8 cellular contexts compared by ENCODE assay signal in the genomic region with DNA sequence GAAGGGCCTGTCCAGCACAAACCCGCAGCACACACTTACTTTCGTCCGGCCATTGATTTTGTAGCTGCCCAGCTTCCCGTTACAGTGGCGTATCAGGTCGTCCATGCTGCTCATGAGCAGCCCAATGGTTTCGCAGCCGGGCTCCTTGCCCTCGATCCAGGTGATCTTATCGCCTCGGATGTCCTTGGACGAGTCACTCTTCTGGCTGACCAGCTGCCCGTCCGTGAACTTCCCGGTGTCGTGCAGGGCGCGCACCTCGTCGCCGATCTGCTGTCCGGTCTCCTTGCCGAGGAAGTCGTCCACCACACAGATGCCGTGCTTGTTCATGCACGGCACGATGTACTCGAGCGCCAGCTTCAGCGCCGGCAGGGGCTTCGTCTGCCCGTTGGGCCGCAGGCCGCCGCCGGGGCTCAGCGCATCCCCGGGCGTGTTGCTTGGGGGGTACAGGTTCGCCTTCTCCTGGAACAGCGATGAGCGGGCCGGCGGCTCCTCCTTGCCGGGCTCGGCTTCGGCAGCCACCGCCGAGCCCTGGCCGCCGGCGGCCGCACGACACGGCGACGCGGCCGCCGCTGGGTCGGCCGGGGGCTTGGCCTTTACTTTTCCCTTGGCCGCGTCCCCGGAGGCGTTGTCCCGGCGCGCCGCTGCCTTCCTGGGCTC. TPM values are rescaled to one million over a fixed set of nuclear protein-coding genes. Genes with fewer than 3 reads are reported as not detected.
DNase-seq lines count a peak whose midpoint lies in the region; ATAC-seq and TF ChIP-seq lines count a peak whose summit lies in the region.

No MANE protein-coding gene starts in this region.

- H3K27me3 Mint-ChIP-seq in activated CD4-positive, alpha-beta memory T cell treated with anti-CD3 and anti-CD28 coated beads for 36 hours: no peaks in the 10 kb centered on the region
- no peaks in the 10 kb centered on the region for H3K27me3 Mint-ChIP-seq in effector memory CD8-positive, alpha-beta T cell
- no peaks in the 10 kb centered on the region for H3K27me3 Mint-ChIP-seq in stimulated activated naive B cell treated with anti-CD40 and anti-IgM and Interleukin-4, amounts not matched to agents 10 μg/mL and 1 μg/mL and 100 μg/mL, for 72 hours

- peak overlapping the region; percentile 52 for H3K4me2 ChIP-seq in mesenchymal stem cell (ENCODE audit: low read length, poor library complexity, severe bottlenecking)

- H3K4me1 ChIP-seq in HAP-1: peaks cover 28% of the 10 kb centered on the region
- peaks cover 3% of the 10 kb centered on the region for H3K4me1 ChIP-seq in mesenchymal stem cell (ENCODE audit: control insufficient read depth, insufficient read depth, low read depth, low read length)

- peak overlapping the region; percentile 19 to 90 for H3K23ac ChIP-seq in mesenchymal stem cell (ENCODE audit: low read length in 2 of 2)

- H3K27me3 ChIP-seq in HAP-1 (ENCODE audit: low read depth) (no peaks in the 10 kb centered on the region), mesenchymal stem cell (ENCODE audit: control insufficient read depth in 1 of 2, insufficient read depth in 1 of 2, low read length in 2 of 2) (no peaks in the 10 kb centered on the region)

- no peaks in the 10 kb centered on the region for H3K79me1 ChIP-seq in mesenchymal stem cell (replicated peaks; ENCODE audit: low read length, poor library complexity, severe bottlenecking)

- under 1% methylated on average over 69 of the region's 71 CpGs for WGBS in mesenchymal stem cell

- H3K9me3 ChIP-seq in HAP-1 (no peaks in the 10 kb centered on the region), mesenchymal stem cell (ENCODE audit: control insufficient read depth, low read length) (no peaks in the 10 kb centered on the region)

- peak overlapping the region; percentile 83 for H2BK15ac ChIP-seq in mesenchymal stem cell (ENCODE audit: low read depth, poor library complexity, severe bottlenecking)

- H2BK120ac ChIP-seq in mesenchymal stem cell (ENCODE audit: low read depth, low read length): no peak overlapping the region

- DNase-seq in GM10248 (ENCODE audit: extremely low spot score): peak; percentile 20
- DNase-seq in HAP-1 (ENCODE audit: low spot score in 2 of 2): peak in 1 of 2 experiments; percentile 50
- peak; percentile 54 for DNase-seq in NAMALWA (ENCODE audit: low spot score)
- peak; percentile 55 for DNase-seq in activated CD4-positive, alpha-beta memory T cell treated with anti-CD3 and anti-CD28 coated beads for 36 hours
- peak; percentile 25 to 36 (median 27) for DNase-seq in effector memory CD8-positive, alpha-beta T cell
- peak; percentile 75 for DNase-seq in mesenchymal stem cell
- peak; percentile 30 for DNase-seq in stimulated activated naive B cell treated with anti-CD40 and anti-IgM and Interleukin-4, amounts not matched to agents 10 μg/mL and 1 μg/mL and 100 μg/mL, for 72 hours
- no peak for DNase-seq in NCI-H1048 (lab: John Stamatoyannopoulos, UW)

- peak; percentile 11 for ATAC-seq in effector memory CD8-positive, alpha-beta T cell (replicated peaks)
- ATAC-seq in stimulated activated naive B cell treated with anti-CD40 and anti-IgM and Interleukin-4, amounts not matched to agents 10 μg/mL and 1 μg/mL and 100 μg/mL, for 72 hours (replicated peaks): peak; percentile 8

- H3K9me3 Mint-ChIP-seq in activated CD4-positive, alpha-beta memory T cell treated with anti-CD3 and anti-CD28 coated beads for 36 hours: no peaks in the 10 kb centered on the region
- H3K9me3 Mint-ChIP-seq in effector memory CD8-positive, alpha-beta T cell: no peaks in the 10 kb centered on the region
- no peaks in the 10 kb centered on the region for H3K9me3 Mint-ChIP-seq in stimulated activated naive B cell treated with anti-CD40 and anti-IgM and Interleukin-4, amounts not matched to agents 10 μg/mL and 1 μg/mL and 100 μg/mL, for 72 hours

- H3K4me3 ChIP-seq in HAP-1 (peak overlapping the region; percentile 62), mesenchymal stem cell (ENCODE audit: insufficient read depth in 1 of 2, low read depth in 1 of 2, low read length in 2 of 2) (peak overlapping the region; percentile 92 to 96)

- no peak for TF ChIP-seq CTCF in GM10248 (IDR thresholded peaks at IDR 0.05; ENCODE audit: control extremely low read depth, extremely low read depth, low read depth, missing control alignments)

- intact Hi-C loops in activated CD4-positive, alpha-beta memory T cell treated with anti-CD3 and anti-CD28 coated beads for 36 hours (cut with micrococcal nuclease): loop anchor here (1.0 to 10.0 kb wide), 5 partner anchors 63 to 444 kb away; partner anchors contain the start of genes ARV1, GNPAT and TTC13

- H2BK12ac ChIP-seq in mesenchymal stem cell (ENCODE audit: low read length in 2 of 2): peak overlapping the region; percentile 63 to 84

- H3K4me3 Mint-ChIP-seq in activated CD4-positive, alpha-beta memory T cell treated with anti-CD3 and anti-CD28 coated beads for 36 hours: peak overlapping the region; percentile 84
- peak overlapping the region; percentile 81 to 84 for H3K4me3 Mint-ChIP-seq in effector memory CD8-positive, alpha-beta T cell
- peak overlapping the region; percentile 81 to 91 for H3K4me3 Mint-ChIP-seq in stimulated activated naive B cell treated with anti-CD40 and anti-IgM and Interleukin-4, amounts not matched to agents 10 μg/mL and 1 μg/mL and 100 μg/mL, for 72 hours

- POLR2A ChIA-PET in GM10248 (lab: Yijun Ruan, JAX): interaction anchor here (1.1 kb wide), 2 partner anchors 10 to 83 kb away, joined by 3 read pairs; partner anchors contain the start of genes EXOC8 and SPRTN
- POLR2A ChIA-PET in activated CD4-positive, alpha-beta memory T cell treated with anti-CD3 and anti-CD28 coated beads for 36 hours (lab: Charles Lee): interaction anchor here (0.7 to 2.5 kb wide), 7 partner anchors 28 to 137 kb away, joined by 3 to 9 read pairs (median 4); partner anchors contain the start of genes EXOC8, SPRTN and TSNAX

- peak overlapping the region; percentile 36 for H2AFZ ChIP-seq in mesenchymal stem cell (ENCODE audit: low read depth, low read length)

- peak overlapping the region; percentile 96 for H3K9ac ChIP-seq in mesenchymal stem cell (ENCODE audit: low read length)

- peak overlapping the region; percentile 68 for H4K91ac ChIP-seq in mesenchymal stem cell (ENCODE audit: low read length)

- in situ Hi-C loops in HAP-1 (cut with MboI; ENCODE audit: low sequenced_read_pairs): no loop called here

- peak overlapping the region; percentile 96 to 98 for H3K18ac ChIP-seq in mesenchymal stem cell (ENCODE audit: low read depth in 1 of 2, low read length in 2 of 2)

- peak overlapping the region; percentile 69 for H2BK5ac ChIP-seq in mesenchymal stem cell (ENCODE audit: low read depth, low read length, poor library complexity, severe bottlenecking)

- peak overlapping the region; percentile 4 for H2AK5ac ChIP-seq in mesenchymal stem cell (ENCODE audit: low read length, severe bottlenecking)

- H3K27ac Mint-ChIP-seq in activated CD4-positive, alpha-beta memory T cell treated with anti-CD3 and anti-CD28 coated beads for 36 hours: peak overlapping the region; percentile 81
- peak overlapping the region; percentile 47 to 55 for H3K27ac Mint-ChIP-seq in effector memory CD8-positive, alpha-beta T cell
- H3K27ac Mint-ChIP-seq in stimulated activated naive B cell treated with anti-CD40 and anti-IgM and Interleukin-4, amounts not matched to agents 10 μg/mL and 1 μg/mL and 100 μg/mL, for 72 hours: peak overlapping the region; percentile 96

- peak overlapping the region; percentile 11 for H3K27ac ChIP-seq in mesenchymal stem cell (ENCODE audit: low read length, poor library complexity, severe bottlenecking)

- peaks cover 40% of the 10 kb centered on the region for H3K4me1 Mint-ChIP-seq in activated CD4-positive, alpha-beta memory T cell treated with anti-CD3 and anti-CD28 coated beads for 36 hours (ENCODE audit: low read depth)
- peaks cover 34 to 54% of the 10 kb centered on the region in 2 donors for H3K4me1 Mint-ChIP-seq in effector memory CD8-positive, alpha-beta T cell (ENCODE audit: low read depth in 2 of 2)
- peaks cover 15 to 40% of the 10 kb centered on the region in 2 donors for H3K4me1 Mint-ChIP-seq in stimulated activated naive B cell treated with anti-CD40 and anti-IgM and Interleukin-4, amounts not matched to agents 10 μg/mL and 1 μg/mL and 100 μg/mL, for 72 hours

- H3K36me3 Mint-ChIP-seq in activated CD4-positive, alpha-beta memory T cell treated with anti-CD3 and anti-CD28 coated beads for 36 hours: peaks cover 7% of the 10 kb centered on the region
- H3K36me3 Mint-ChIP-seq in effector memory CD8-positive, alpha-beta T cell (ENCODE audit: insufficient read depth): peaks cover 3% of the 10 kb centered on the region
- H3K36me3 Mint-ChIP-seq in stimulated activated naive B cell treated with anti-CD40 and anti-IgM and Interleukin-4, amounts not matched to agents 10 μg/mL and 1 μg/mL and 100 μg/mL, for 72 hours: peaks cover 0 to 9% of the 10 kb centered on the region in 2 donors

- H4K8ac ChIP-seq in mesenchymal stem cell (ENCODE audit: low read length): peak overlapping the region; percentile 49

- H3K14ac ChIP-seq in mesenchymal stem cell (ENCODE audit: low read length in 2 of 2): peak overlapping the region; percentile 74 to 98

- peak overlapping the region; percentile 64 to 85 for H3K4ac ChIP-seq in mesenchymal stem cell (ENCODE audit: low read depth in 1 of 2, low read length in 2 of 2)

- CTCF ChIA-PET in GM10248 (lab: Yijun Ruan, JAX): interaction anchor here (1.0 to 2.0 kb wide), 9 partner anchors 9 to 170 kb away, joined by 3 to 5 read pairs (median 3); no protein-coding TSS in a partner anchor
- CTCF ChIA-PET in activated CD4-positive, alpha-beta memory T cell treated with anti-CD3 and anti-CD28 coated beads for 36 hours (lab: Charles Lee): interaction anchor here (1.0 to 2.5 kb wide), 7 partner anchors 10 to 182 kb away, joined by 3 to 6 read pairs (median 4); partner anchors contain the start of genes EXOC8 and SPRTN

- H3K36me3 ChIP-seq in HAP-1 (replicated peaks) (no peaks in the 10 kb centered on the region), mesenchymal stem cell (ENCODE audit: control insufficient read depth in 1 of 2, insufficient read depth in 2 of 2, low read depth in 1 of 2, low read length in 2 of 2) (no peaks in the 10 kb centered on the region)

RNA-seq across cellular contexts. Expression of gene EGLN1, which starts 1.0 kb away (rescaled TPM):
- 10 to 100 TPM; 15.8 to 16.2 TPM for total RNA-seq in activated CD4-positive, alpha-beta memory T cell treated with anti-CD3 and anti-CD28 coated beads for 36 hours
- polyA plus RNA-seq in mesenchymal stem cell (2013, experiment 1 of 2): 15.8 TPM
- 16.5 TPM for polyA plus RNA-seq in mesenchymal stem cell (2013, experiment 2 of 2)
